ENCODE assay signal across 15 cellular contexts in the genomic region with DNA sequence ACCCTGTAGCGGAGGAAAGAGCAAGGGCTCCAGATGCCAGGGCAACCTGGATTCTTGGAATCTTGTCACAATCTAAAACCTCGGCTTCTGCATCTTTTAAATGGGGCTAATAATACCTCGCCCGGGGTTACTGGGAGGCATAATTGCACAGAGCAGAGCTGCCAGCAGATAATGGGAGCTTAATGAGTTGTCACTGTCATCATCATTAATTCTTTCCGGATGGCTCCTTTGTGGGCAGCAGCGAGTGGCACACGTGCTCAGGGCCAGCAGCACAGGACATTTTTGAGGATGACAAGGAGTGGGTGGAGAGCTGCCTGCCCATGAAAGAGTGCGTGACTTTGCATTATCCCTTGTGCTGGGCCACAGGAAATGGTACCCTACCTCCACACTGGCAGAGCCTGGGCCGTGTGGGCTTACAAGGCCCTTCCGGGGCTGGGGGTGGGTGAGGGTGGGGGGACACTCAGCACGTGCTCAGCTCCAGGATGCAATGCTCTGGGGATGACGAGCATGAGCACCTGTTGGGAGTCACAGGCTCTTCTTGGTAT. TPM values are rescaled to one million over a fixed set of nuclear protein-coding genes. Genes with fewer than 3 reads are reported as not detected.
DNase-seq lines count a peak whose midpoint lies in the region; ATAC-seq and TF ChIP-seq lines count a peak whose summit lies in the region.
"Had no signal": no experiment of that assay in that cellular context is flagged by ENCODE, and none has a peak within 500 bp of the region (broad histone marks: within the 10 kb centered on the region; RNA-seq: fewer than 3 reads in every experiment).

No MANE protein-coding gene starts in this region.

- H3K36me3 ChIP-seq in CD4-positive, CD25-positive, alpha-beta regulatory T cell (ENCODE audit: control insufficient read depth, insufficient read depth, low read length): no peaks in the 10 kb centered on the region
- no peaks in the 10 kb centered on the region for H3K36me3 ChIP-seq in prostate gland
- H3K36me3 ChIP-seq: HAP-1 had no signal

- no peaks in the 10 kb centered on the region for H3K9me3 Mint-ChIP-seq in CD4-positive, CD25-positive, alpha-beta regulatory T cell
- no peaks in the 10 kb centered on the region for H3K9me3 Mint-ChIP-seq in MCF 10A (ENCODE audit: unreplicated experiment)
- H3K9me3 Mint-ChIP-seq: activated T-cell treated with anti-CD3 and anti-CD28 coated beads, Interleukin-2, amount 50 U/mL, for 24 hours had no signal

- H3K27ac Mint-ChIP-seq in CD4-positive, CD25-positive, alpha-beta regulatory T cell: peak overlapping the region in 2 of 3 donors; percentile 80 to 94
- no peak overlapping the region for H3K27ac Mint-ChIP-seq in MCF 10A (ENCODE audit: low read depth, unreplicated experiment)
- H3K27ac Mint-ChIP-seq: activated CD4-positive, alpha-beta T cell treated with anti-CD3 and anti-CD28 coated beads for 36 hours; activated T-cell treated with anti-CD3 and anti-CD28 coated beads, Interleukin-2, amount 50 U/mL, for 24 hours; B cell had no signal

- no peak for TF ChIP-seq POLR2A in prostate gland (IDR thresholded peaks at IDR 0.05)

- POLR2A ChIA-PET in MCF 10A (lab: Yijun Ruan, JAX): interaction anchor here (0.6 to 3.2 kb wide), 10 partner anchors 9 to 86 kb away, joined by 3 to 36 read pairs (median 8); partner anchors contain the start of genes CBX7 and RPL3

- H3K27me3 ChIP-seq in CD4-positive, CD25-positive, alpha-beta regulatory T cell (ENCODE audit: control insufficient read depth, insufficient read depth, low read length): peaks cover 4% of the 10 kb centered on the region
- no peaks in the 10 kb centered on the region for H3K27me3 ChIP-seq in prostate gland (replicated peaks; ENCODE audit: insufficient read depth)

- intact Hi-C loops in MCF 10A (cut with micrococcal nuclease): no loop called here
- intact Hi-C loops in prostate gland (cut with DNase I): no loop called here

- ATAC-seq in CD4-positive, CD25-positive, alpha-beta regulatory T cell (ENCODE audit: low read depth in 2 of 2): no peak
- no peak for ATAC-seq in GM18517 (IDR thresholded peaks at IDR 0.05; ENCODE audit: unreplicated experiment)
- ATAC-seq: activated CD4-positive, alpha-beta T cell treated with anti-CD3 and anti-CD28 coated beads for 36 hours had no signal

- peaks cover 64% of the 10 kb centered on the region for H3K27me3 Mint-ChIP-seq in CD4-positive, CD25-positive, alpha-beta regulatory T cell
- peaks cover 16% of the 10 kb centered on the region for H3K27me3 Mint-ChIP-seq in MCF 10A (ENCODE audit: insufficient read depth, unreplicated experiment)

- DNase-seq in CD4-positive, CD25-positive, alpha-beta regulatory T cell: no peak
- DNase-seq in NCI-H1417 (lab: John Stamatoyannopoulos, UW) (peak in 2 of 3 experiments; percentile 72 to 73), MCF 10A (ENCODE audit: unreplicated experiment) (no peak), prostate gland (ENCODE audit: low spot score) (no peak), EL (no peak), NCI-H524 treated with DMSO at 0.1 percent for 48 hours (lab: John Stamatoyannopoulos, UW) (no peak)
- DNase-seq in stimulated activated naive CD4-positive, alpha-beta T cell (lab: John Stamatoyannopoulos, UW): no peak
- DNase-seq: activated CD4-positive, alpha-beta T cell treated with anti-CD3 and anti-CD28 coated beads for 36 hours; activated T-cell treated with anti-CD3 and anti-CD28 coated beads, Interleukin-2, amount 50 U/mL, for 24 hours; GDM1; OCI-M1; T-helper 2 cell had no signal

- CTCF ChIA-PET in MCF 10A (lab: Yijun Ruan, JAX): interaction anchor here (1.0 to 1.5 kb wide), 5 partner anchors 10 to 77 kb away, joined by 3 to 5 read pairs (median 3); no protein-coding TSS in a partner anchor

- H3K9me3 ChIP-seq in CD4-positive, CD25-positive, alpha-beta regulatory T cell (ENCODE audit: control insufficient read depth in 2 of 2, low read length in 2 of 2): no peaks in the 10 kb centered on the region
- no peaks in the 10 kb centered on the region for H3K9me3 ChIP-seq in prostate gland
- H3K9me3 ChIP-seq: HAP-1 had no signal

- H3K36me3 Mint-ChIP-seq in CD4-positive, CD25-positive, alpha-beta regulatory T cell: no peaks in the 10 kb centered on the region
- no peaks in the 10 kb centered on the region for H3K36me3 Mint-ChIP-seq in MCF 10A (ENCODE audit: insufficient read depth, unreplicated experiment)

- H3K4me3 ChIP-seq in CD4-positive, CD25-positive, alpha-beta regulatory T cell (ENCODE audit: low read depth, low read length): no peak overlapping the region
- no peak overlapping the region for H3K4me3 ChIP-seq in prostate gland
- H3K4me3 ChIP-seq: HAP-1 had no signal

- H3K4me1 ChIP-seq in CD4-positive, CD25-positive, alpha-beta regulatory T cell (ENCODE audit: control insufficient read depth, insufficient read depth, low read length, poor library complexity, severe bottlenecking): peaks cover 65% of the 10 kb centered on the region
- H3K4me1 ChIP-seq in prostate gland (replicated peaks): peaks cover 36% of the 10 kb centered on the region
- H3K4me1 ChIP-seq: HAP-1 had no signal

- peak overlapping the region in 2 of 4 donors; percentile 92 to 95 for H3K4me3 Mint-ChIP-seq in CD4-positive, CD25-positive, alpha-beta regulatory T cell
- peak overlapping the region; percentile 16 for H3K4me3 Mint-ChIP-seq in MCF 10A (ENCODE audit: unreplicated experiment)
- H3K4me3 Mint-ChIP-seq: activated T-cell treated with anti-CD3 and anti-CD28 coated beads, Interleukin-2, amount 50 U/mL, for 24 hours; B cell had no signal

- peaks cover 0 to 79% (median 31%) of the 10 kb centered on the region in 4 donors for H3K4me1 Mint-ChIP-seq in CD4-positive, CD25-positive, alpha-beta regulatory T cell
- H3K4me1 Mint-ChIP-seq in MCF 10A (ENCODE audit: insufficient read depth, unreplicated experiment): peaks cover 40% of the 10 kb centered on the region

- TF ChIP-seq CTCF in MCF 10A (IDR thresholded peaks at IDR 0.05; ENCODE audit: unreplicated experiment) (no peak), prostate gland (IDR thresholded peaks at IDR 0.05) (no peak)

- 50% methylated on average over 12 of the region's 12 CpGs for WGBS in prostate gland

- no peak overlapping the region for H3K27ac ChIP-seq in CD4-positive, CD25-positive, alpha-beta regulatory T cell (ENCODE audit: insufficient read depth, low read length, poor library complexity, severe bottlenecking)
- peak overlapping the region; percentile 88 to 89 for H3K27ac ChIP-seq in prostate gland

- BruUV-seq in MCF 10A (replicated peaks; lab: Mats Ljungman, UMichigan): no TSS peak

RNA-seq across cellular contexts. Expression of gene PDGFB, which starts 5.7 kb away (rescaled TPM):
- total RNA-seq in CD4-positive, CD25-positive, alpha-beta regulatory T cell: 1.7 TPM
- 1 to 10 TPM in 3 of 4 donors, under 1 TPM in 1; 0.63 to 6.3 (median 4.7) TPM for polyA plus RNA-seq in CD4-positive, CD25-positive, alpha-beta regulatory T cell
- total RNA-seq in MCF 10A (2022) (0.29 and 0.37 TPM in 2 replicates), prostate gland (10 to 100 TPM in 1 of 2 donors, 1 to 10 TPM in 1; 9.9 to 16.4 TPM)
- total RNA-seq: B cell had no signal

Comparison
In these comparisons a context has a peak if more than half of its experiments do, and no peak if none do; other contexts are left out.
1. DNase-seq: peak in NCI-H1417 (2 of 3); none in CD4-positive, CD25-positive, alpha-beta regulatory T cell (0 of 3), MCF 10A (single experiment), prostate gland (single experiment), EL (single experiment), stimulated activated naive CD4-positive, alpha-beta T cell (0 of 6) and NCI-H524 treated with DMSO at 0.1 percent for 48 hours (single experiment).